ENCODE assay signal across 1 cellular context in genomic region chr15:56737791-56738190, GRCh38.
A peak's percentile ranks its signal among the peaks of the same experiment; 100 is the strongest.
TF ChIP-seq lines count a peak whose summit lies in the region.

No MANE protein-coding gene starts in this region.

TF ChIP-seq in HepG2, 621 proteins besides CTCF, POLR2A, EP300 and RAD21 (continued from another document and continues in another):
- TF ChIP-seq ZNF572 (CRISPR knock-in tag; IDR thresholded peaks at IDR 0.05) (no peak), MBNL3 (CRISPR knock-in tag; conservative IDR thresholded peaks at IDR 0.05) (no peak), SNAPC2 (CRISPR knock-in tag; IDR thresholded peaks at IDR 0.05) (no peak), NCOA2 (CRISPR knock-in tag; IDR thresholded peaks at IDR 0.05) (peak; percentile 76), SAFB2 (CRISPR knock-in tag; IDR thresholded peaks at IDR 0.05; ENCODE audit: borderline replicate concordance, low read depth) (no peak), SP2 (CRISPR knock-in tag; IDR thresholded peaks at IDR 0.05) (no peak), ZFP90 (CRISPR knock-in tag; IDR thresholded peaks at IDR 0.05; ENCODE audit: borderline replicate concordance) (no peak), ZNF747 (CRISPR knock-in tag; IDR thresholded peaks at IDR 0.05; ENCODE audit: borderline replicate concordance) (no peak), ZBTB1 (CRISPR knock-in tag; IDR thresholded peaks at IDR 0.05; ENCODE audit: borderline replicate concordance) (no peak), PRPF4 (IDR thresholded peaks at IDR 0.05; ENCODE audit: low read depth, low read length, poor library complexity, severe bottlenecking) (no peak), ZNF678 (CRISPR knock-in tag; IDR thresholded peaks at IDR 0.05) (no peak), HOMEZ (CRISPR knock-in tag; IDR thresholded peaks at IDR 0.05; ENCODE audit: low read depth) (peak; percentile 73; the same call in 1 of the 2 replicates), CBFB (CRISPR knock-in tag; IDR thresholded peaks at IDR 0.05) (no peak), MAFK (conservative IDR thresholded peaks at IDR 0.05 in 1 of 2, IDR thresholded peaks at IDR 0.05 in 1 of 2; ENCODE audit: low read length in 2 of 2) (no peak), ZSCAN12 (CRISPR knock-in tag; IDR thresholded peaks at IDR 0.05) (no peak), HHEX (CRISPR knock-in tag; IDR thresholded peaks at IDR 0.05) (no peak), ZNF557 (CRISPR knock-in tag; IDR thresholded peaks at IDR 0.05) (no peak), ZBTB20 (CRISPR knock-in tag; IDR thresholded peaks at IDR 0.05; ENCODE audit: borderline replicate concordance, low read depth) (no peak), HNRNPH1 (optimal IDR thresholded peaks at IDR 0.05; ENCODE audit: low read depth, low read length) (no peak), CEBPZ (IDR thresholded peaks at IDR 0.05; ENCODE audit: low read length) (no peak), KDM2A (CRISPR knock-in tag; IDR thresholded peaks at IDR 0.05; ENCODE audit: borderline replicate concordance, low read depth) (no peak), JARID2 (CRISPR knock-in tag; IDR thresholded peaks at IDR 0.05; ENCODE audit: insufficient replicate concordance) (no peak), CREM (IDR thresholded peaks at IDR 0.05) (peak; percentile 25; the same call in 1 of the 2 replicates), CREM (CRISPR knock-in tag; IDR thresholded peaks at IDR 0.05) (no peak), KAT7 (CRISPR knock-in tag; IDR thresholded peaks at IDR 0.05; ENCODE audit: borderline replicate concordance) (no peak), XRCC5 (optimal IDR thresholded peaks at IDR 0.05; ENCODE audit: low read length) (no peak), ZNF629 (CRISPR knock-in tag; conservative IDR thresholded peaks at IDR 0.05) (no peak), ZNF567 (CRISPR knock-in tag; IDR thresholded peaks at IDR 0.05; ENCODE audit: borderline replicate concordance) (no peak), SMAD3 (CRISPR knock-in tag; IDR thresholded peaks at IDR 0.05) (no peak), MYPOP (CRISPR knock-in tag; IDR thresholded peaks at IDR 0.05) (no peak), AHDC1 (CRISPR knock-in tag; IDR thresholded peaks at IDR 0.05; ENCODE audit: borderline replicate concordance) (peak; percentile 47; the same call in 1 of the 2 replicates), ARID2 (CRISPR knock-in tag; IDR thresholded peaks at IDR 0.05; ENCODE audit: borderline replicate concordance) (no peak), ATF2 (CRISPR knock-in tag; IDR thresholded peaks at IDR 0.05) (no peak), SCMH1 (CRISPR knock-in tag; IDR thresholded peaks at IDR 0.05; ENCODE audit: borderline replicate concordance) (no peak), MXD1 (CRISPR knock-in tag; IDR thresholded peaks at IDR 0.05) (no peak), HMG20B (CRISPR knock-in tag; conservative IDR thresholded peaks at IDR 0.05) (peak; percentile 43; the same call in 1 of the 2 replicates), IRF2 (CRISPR knock-in tag; IDR thresholded peaks at IDR 0.05) (no peak), IRX3 (CRISPR knock-in tag; IDR thresholded peaks at IDR 0.05; ENCODE audit: borderline replicate concordance, low read depth) (no peak), YEATS4 (CRISPR knock-in tag; IDR thresholded peaks at IDR 0.05; ENCODE audit: borderline replicate concordance) (no peak), ZNF777 (CRISPR knock-in tag; IDR thresholded peaks at IDR 0.05) (no peak), HMGXB3 (CRISPR knock-in tag; IDR thresholded peaks at IDR 0.05; ENCODE audit: borderline replicate concordance) (no peak), THRA (CRISPR knock-in tag; IDR thresholded peaks at IDR 0.05; ENCODE audit: borderline replicate concordance) (peak; percentile 50; the same call in 1 of the 2 replicates), HNF4A (CRISPR knock-in tag; IDR thresholded peaks at IDR 0.05) (peak; percentile 39; the same call in 1 of the 2 replicates), BRF2 (CRISPR knock-in tag; IDR thresholded peaks at IDR 0.05) (no peak), NFYC (CRISPR knock-in tag; IDR thresholded peaks at IDR 0.05) (no peak)
